1 cellular context compared by ENCODE assay signal in the genomic region with DNA sequence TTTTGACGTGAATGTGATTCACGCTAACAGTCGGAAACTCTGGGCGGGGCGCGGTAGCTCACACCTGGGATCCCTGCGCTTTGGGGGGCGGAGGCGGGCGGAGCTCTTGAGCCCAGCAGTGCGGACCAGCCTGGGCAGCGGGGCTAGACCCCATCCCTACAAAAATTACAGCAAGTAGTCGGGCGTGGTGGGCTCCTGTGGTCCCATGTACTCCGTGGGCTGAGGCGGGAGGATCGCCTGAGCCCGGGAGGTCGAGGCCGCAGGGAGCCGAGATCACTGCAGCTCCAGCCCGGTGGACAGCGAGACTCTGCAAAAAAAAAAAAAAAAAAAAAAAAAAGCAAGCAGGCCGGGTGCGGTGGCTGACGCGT.
TF ChIP-seq lines count a peak whose summit lies in the region.

No MANE protein-coding gene starts in this region.

TF ChIP-seq in H1, 55 proteins besides CTCF, POLR2A, EP300 and RAD21:
- 0 out of 2 replicates have a peak, but pooled peaks have one; percentile 4 for TF ChIP-seq MAX (IDR thresholded peaks at IDR 0.05)
